In genomic region chr22:46013460-46014416, GRCh38 we compare ENCODE assay signal across 1 cellular context.
TF ChIP-seq lines count a peak whose summit lies in the region.

No MANE protein-coding gene starts in this region.

TF ChIP-seq in GM12878, 131 proteins besides CTCF, POLR2A, EP300 and RAD21 (continued from another document):
- peak; percentile 42; the same call in 1 of the 2 replicates for TF ChIP-seq RELB (IDR thresholded peaks at IDR 0.05; ENCODE audit: low read depth)
- peak; percentile 17; the same call in 1 of the 2 replicates for TF ChIP-seq MLLT1 (IDR thresholded peaks at IDR 0.05)
- peak; percentile 49 to 50 for TF ChIP-seq IKZF2 (IDR thresholded peaks at IDR 0.05)
- peak; percentile 64 for TF ChIP-seq SMC3 (IDR thresholded peaks at IDR 0.05; ENCODE audit: borderline replicate concordance, low read length)
- TF ChIP-seq BHLHE40 (IDR thresholded peaks at IDR 0.05; ENCODE audit: borderline replicate concordance in 1 of 2, low read depth in 2 of 2, low read length in 1 of 2), result peak in 1 of 2 experiments; percentile 22; a peak in 1 of 4 replicates
- TF ChIP-seq EED (IDR thresholded peaks at IDR 0.05; ENCODE audit: low read depth), result peak; percentile 60; the same call in 1 of the 2 replicates
- peak; percentile 40; the same call in 1 of the 2 replicates for TF ChIP-seq DPF2 (IDR thresholded peaks at IDR 0.05)
- 0 out of 2 replicates have a peak, but pooled peaks have one; percentile 11 for TF ChIP-seq ZNF687 (IDR thresholded peaks at IDR 0.05)
- no peak for TF ChIP-seq SKIL (IDR thresholded peaks at IDR 0.05; ENCODE audit: low read depth, poor library complexity, severe bottlenecking)
- TF ChIP-seq KLF5 (IDR thresholded peaks at IDR 0.05; ENCODE audit: partially characterized antibody), result peak; percentile 83
- TF ChIP-seq RB1 (IDR thresholded peaks at IDR 0.05; ENCODE audit: borderline replicate concordance), result 0 out of 2 replicates have a peak, but pooled peaks have one; percentile 41
- TF ChIP-seq ETV6 (conservative IDR thresholded peaks at IDR 0.05 in 1 of 2, IDR thresholded peaks at IDR 0.05 in 1 of 2; ENCODE audit: borderline replicate concordance in 1 of 2, low read depth in 1 of 2), result no peak
- TF ChIP-seq, protein P1, sequence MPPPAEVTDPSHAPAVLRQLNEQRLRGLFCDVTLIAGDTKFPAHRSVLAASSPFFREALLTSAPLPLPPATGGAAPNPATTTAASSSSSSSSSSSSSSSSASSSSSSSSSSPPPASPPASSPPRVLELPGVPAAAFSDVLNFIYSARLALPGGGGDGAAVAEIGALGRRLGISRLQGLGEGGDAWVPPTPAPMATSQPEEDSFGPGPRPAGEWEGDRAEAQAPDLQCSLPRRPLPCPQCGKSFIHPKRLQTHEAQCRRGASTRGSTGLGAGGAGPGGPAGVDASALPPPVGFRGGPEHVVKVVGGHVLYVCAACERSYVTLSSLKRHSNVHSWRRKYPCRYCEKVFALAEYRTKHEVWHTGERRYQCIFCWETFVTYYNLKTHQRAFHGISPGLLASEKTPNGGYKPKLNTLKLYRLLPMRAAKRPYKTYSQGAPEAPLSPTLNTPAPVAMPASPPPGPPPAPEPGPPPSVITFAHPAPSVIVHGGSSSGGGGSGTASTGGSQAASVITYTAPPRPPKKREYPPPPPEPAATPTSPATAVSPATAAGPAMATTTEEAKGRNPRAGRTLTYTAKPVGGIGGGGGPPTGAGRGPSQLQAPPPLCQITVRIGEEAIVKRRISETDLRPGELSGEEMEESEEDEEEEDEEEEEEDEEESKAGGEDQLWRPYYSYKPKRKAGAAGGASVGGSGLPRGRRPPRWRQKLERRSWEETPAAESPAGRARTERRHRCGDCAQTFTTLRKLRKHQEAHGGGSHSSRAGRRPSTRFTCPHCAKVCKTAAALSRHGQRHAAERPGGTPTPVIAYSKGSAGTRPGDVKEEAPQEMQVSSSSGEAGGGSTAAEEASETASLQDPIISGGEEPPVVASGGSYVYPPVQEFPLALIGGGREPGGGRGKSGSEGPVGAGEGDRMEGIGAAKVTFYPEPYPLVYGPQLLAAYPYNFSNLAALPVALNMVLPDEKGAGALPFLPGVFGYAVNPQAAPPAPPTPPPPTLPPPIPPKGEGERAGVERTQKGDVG (CRISPR knock-in tag; IDR thresholded peaks at IDR 0.05), result no peak
- no peak for TF ChIP-seq FOS (IDR thresholded peaks at IDR 0.05; ENCODE audit: borderline replicate concordance, extremely low read depth, insufficient read length)
- TF ChIP-seq TCF3 (IDR thresholded peaks at IDR 0.05; ENCODE audit: borderline replicate concordance, insufficient read depth, low read depth, low read length), result 0 out of 2 replicates have a peak, but pooled peaks have one; percentile 54
- no peak for TF ChIP-seq NR2C2 (IDR thresholded peaks at IDR 0.05; ENCODE audit: borderline replicate concordance, control insufficient read depth, insufficient read length, low read depth)
- peak; percentile 26; the same call in 1 of the 2 replicates for TF ChIP-seq MXI1 (IDR thresholded peaks at IDR 0.05; ENCODE audit: low read depth, low read length)
- no peak for TF ChIP-seq PAX8 (IDR thresholded peaks at IDR 0.05)
- 0 out of 2 replicates have a peak, but pooled peaks have one; percentile 41 for TF ChIP-seq CREM (IDR thresholded peaks at IDR 0.05; ENCODE audit: low read depth)
- peak; percentile 69; the same call in 1 of the 2 replicates for TF ChIP-seq IKZF1 (conservative IDR thresholded peaks at IDR 0.05)
- TF ChIP-seq ATF7 (IDR thresholded peaks at IDR 0.05; ENCODE audit: low read depth), result 0 out of 2 replicates have a peak, but pooled peaks have one; percentile 14
- 0 out of 2 replicates have a peak, but pooled peaks have one; percentile 38 for TF ChIP-seq LARP7 (IDR thresholded peaks at IDR 0.05)
- TF ChIP-seq JUND (IDR thresholded peaks at IDR 0.05; ENCODE audit: low read depth, low read length), result peak; percentile 13; the same call in 1 of the 2 replicates
- TF ChIP-seq PKNOX1 (IDR thresholded peaks at IDR 0.05), result peak; percentile 55; the same call in 1 of the 2 replicates
- peak in 1 of 2 experiments; percentile 61; a peak in 1 of 3 replicates for TF ChIP-seq EGR1 (IDR thresholded peaks at IDR 0.05; ENCODE audit: borderline replicate concordance in 1 of 2, low read depth in 2 of 2, low read length in 2 of 2)
- TF ChIP-seq RUNX3 (IDR thresholded peaks at IDR 0.05; ENCODE audit: low read length), result peak; percentile 35; the same call in 1 of the 2 replicates
- peak; percentile 28; the same call in 1 of the 2 replicates for TF ChIP-seq TAF1 (IDR thresholded peaks at IDR 0.05; ENCODE audit: borderline replicate concordance, low read depth, low read length)
- peak; percentile 30; the same call in 1 of the 2 replicates for TF ChIP-seq NR2F1 (conservative IDR thresholded peaks at IDR 0.05)
